Comparison of ENCODE assay signal across 19 cellular contexts in the genomic region with DNA sequence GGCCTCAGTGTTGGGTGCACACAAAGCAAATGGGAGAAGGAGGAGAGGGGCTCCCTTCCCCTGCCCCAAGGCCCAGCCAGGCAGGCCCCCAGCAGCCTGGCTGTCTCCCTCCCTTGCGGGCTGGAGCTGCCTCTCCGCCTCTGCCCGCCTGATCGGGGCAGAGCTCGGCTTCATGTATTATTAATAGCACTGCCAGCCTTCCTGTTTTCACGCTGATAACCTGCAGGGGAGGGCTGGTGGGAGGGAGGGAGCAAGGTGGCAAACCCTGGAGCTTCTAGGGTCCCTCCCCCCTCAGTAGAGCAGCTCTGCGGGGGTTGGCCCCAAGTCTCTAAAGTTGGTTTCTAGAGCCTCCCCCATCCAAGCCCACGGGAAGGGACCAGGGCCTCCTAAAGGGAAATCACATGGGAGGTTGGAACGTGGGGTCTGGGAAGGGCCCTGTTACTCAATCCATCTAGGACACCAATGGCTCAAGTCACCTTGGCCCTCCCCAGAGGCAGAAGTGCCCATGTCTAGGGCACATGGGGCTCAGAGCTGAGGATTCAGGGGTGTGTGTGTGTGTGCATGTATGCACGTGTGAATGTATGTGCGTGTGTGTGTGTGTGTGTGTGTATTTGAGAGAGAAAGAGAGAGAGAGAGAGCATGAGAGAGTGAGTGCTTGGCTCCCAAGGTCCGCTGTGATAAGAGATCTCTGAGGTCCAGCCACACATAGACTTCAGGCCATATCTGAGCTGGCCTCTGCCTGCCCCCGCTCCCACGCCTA. TPM values are rescaled to one million over a fixed set of nuclear protein-coding genes. Genes with fewer than 3 reads are reported as not detected.
DNase-seq lines count a peak whose midpoint lies in the region; TF ChIP-seq lines count a peak whose summit lies in the region.
"Had no signal": no experiment of that assay in that cellular context is flagged by ENCODE, and none has a peak within 500 bp of the region (broad histone marks: within the 10 kb centered on the region; RNA-seq: fewer than 3 reads in every experiment).

No MANE protein-coding gene starts in this region.

- H3K9me3 ChIP-seq in BLaER1 (no peaks in the 10 kb centered on the region), OCI-LY3 (ENCODE audit: insufficient read depth, low read length) (no peaks in the 10 kb centered on the region)
- H3K9me3 ChIP-seq: Caco-2 had no signal

- H3K79me2 ChIP-seq in OCI-LY3 (ENCODE audit: low read length), result peaks cover 99% of the 10 kb centered on the region

- no peak overlapping the region for H3K4me3 ChIP-seq in BLaER1
- H3K4me3 ChIP-seq in OCI-LY3 (ENCODE audit: low read length), result peak overlapping the region; percentile 39; the same call in 1 of the 2 replicates
- H3K4me3 ChIP-seq: GM23248 had no signal

- peak overlapping the region; percentile 53; the same call in 1 of the 2 replicates for H3K9ac ChIP-seq in BLaER1
- peak overlapping the region; percentile 5; the same call in 1 of the 2 replicates for H3K9ac ChIP-seq in OCI-LY3 (ENCODE audit: low read length)
- H3K9ac ChIP-seq: GM23248 had no signal

- H2AFZ ChIP-seq in OCI-LY3 (ENCODE audit: low read depth, low read length), result no peak overlapping the region
- H2AFZ ChIP-seq: GM23248 had no signal

- H3K27ac ChIP-seq in BLaER1, result peak overlapping the region; percentile 46
- no peak overlapping the region for H3K27ac ChIP-seq in OCI-LY3 (ENCODE audit: low read length)
- H3K27ac ChIP-seq: C4-2B, GM23248 had no signal

- H3K4me1 Mint-ChIP-seq in endothelial cell (ENCODE audit: unreplicated experiment), result peaks cover 4% of the 10 kb centered on the region
- H3K4me1 Mint-ChIP-seq in nephron progenitor cell, result peaks cover 9% of the 10 kb centered on the region
- peaks cover 12% of the 10 kb centered on the region for H3K4me1 Mint-ChIP-seq in chondrocyte (ENCODE audit: low read depth)

- H3K27me3 Mint-ChIP-seq in endothelial cell (ENCODE audit: unreplicated experiment) (peaks cover 4% of the 10 kb centered on the region), nephron progenitor cell (ENCODE audit: low read depth, poor library complexity) (peaks cover 55% of the 10 kb centered on the region), chondrocyte (ENCODE audit: low read depth) (peaks cover 8% of the 10 kb centered on the region)

- peaks cover 18% of the 10 kb centered on the region for H3K4me1 ChIP-seq in BLaER1
- H3K4me1 ChIP-seq in OCI-LY3 (ENCODE audit: low read length), result peaks cover 75% of the 10 kb centered on the region
- H3K4me1 ChIP-seq: Caco-2 had no signal

- no peak for TF ChIP-seq CTCF in OCI-LY3 (IDR thresholded peaks at IDR 0.05; ENCODE audit: low read depth, low read length)
- TF ChIP-seq CTCF in endothelial cell (IDR thresholded peaks at IDR 0.05; ENCODE audit: unreplicated experiment), result no peak
- no peak for TF ChIP-seq CTCF in nephron progenitor cell (IDR thresholded peaks at IDR 0.05)
- TF ChIP-seq CTCF in chondrocyte (IDR thresholded peaks at IDR 0.05), result no peak

- H3K9me3 Mint-ChIP-seq in endothelial cell (ENCODE audit: unreplicated experiment) (no peaks in the 10 kb centered on the region), nephron progenitor cell (no peaks in the 10 kb centered on the region), chondrocyte (ENCODE audit: low read depth) (no peaks in the 10 kb centered on the region)

- H3K36me3 ChIP-seq in BLaER1 (no peaks in the 10 kb centered on the region), OCI-LY3 (replicated peaks; ENCODE audit: low read depth, low read length) (peaks cover 25% of the 10 kb centered on the region)

- H4K20me1 ChIP-seq in BLaER1, result no peaks in the 10 kb centered on the region
- peaks cover 93% of the 10 kb centered on the region for H4K20me1 ChIP-seq in OCI-LY3 (ENCODE audit: insufficient read depth, low read length)

- H3K27me3 ChIP-seq in BLaER1, result no peaks in the 10 kb centered on the region
- no peaks in the 10 kb centered on the region for H3K27me3 ChIP-seq in OCI-LY3 (ENCODE audit: low read depth, low read length)

- H3K4me2 ChIP-seq in BLaER1 (peak overlapping the region; percentile 81), OCI-LY3 (ENCODE audit: low read length) (peak overlapping the region; percentile 67)

- no peak overlapping the region for H3K4me3 Mint-ChIP-seq in endothelial cell (ENCODE audit: unreplicated experiment)
- H3K4me3 Mint-ChIP-seq in nephron progenitor cell, result no peak overlapping the region
- H3K4me3 Mint-ChIP-seq in chondrocyte (ENCODE audit: unreplicated experiment), result no peak overlapping the region

- H3K36me3 Mint-ChIP-seq in endothelial cell (ENCODE audit: low read depth, unreplicated experiment) (no peaks in the 10 kb centered on the region), nephron progenitor cell (ENCODE audit: low read depth) (no peaks in the 10 kb centered on the region), chondrocyte (ENCODE audit: low read depth) (no peaks in the 10 kb centered on the region)

- peak; percentile 30 for DNase-seq in DMS153 (lab: John Stamatoyannopoulos, UW)
- DNase-seq in DMS153 treated with DMSO at 0.1 percent for 48 hours (lab: John Stamatoyannopoulos, UW; ENCODE audit: unreplicated experiment), result no peak
- DNase-seq in endothelial cell (ENCODE audit: low spot score), result no peak
- no peak for DNase-seq in nephron progenitor cell
- no peak for DNase-seq in chondrocyte (ENCODE audit: low spot score)
- DNase-seq in NCI-H510A (lab: John Stamatoyannopoulos, UW), result no peak
- DNase-seq: 8988T; Caco-2; DMS79 treated with DMSO at 0.1 percent for 48 hours; GDM1; GM23248; MM.1S; NCI-H1105; NCI-H187 treated with DMSO at 0.1 percent for 48 hours; NCI-H524; NK-92 treated with Interleukin-12 subunit alpha and Interleukin-12 subunit beta, amount 100 ng/mL, for 24 hours had no signal

- H3K27ac Mint-ChIP-seq in endothelial cell (ENCODE audit: unreplicated experiment) (peak overlapping the region; percentile 28), nephron progenitor cell (no peak overlapping the region), chondrocyte (ENCODE audit: unreplicated experiment) (no peak overlapping the region)

RNA-seq across cellular contexts. Expression of gene POU3F1, which starts 21.8 kb away (rescaled TPM):
- total RNA-seq in endothelial cell (ENCODE audit: unreplicated experiment) (1.2 TPM), chondrocyte (1.3 to 11.7 TPM (median 1.6 TPM) in 3 replicates)
- total RNA-seq: Caco-2, GM23248 had no signal

RNA-seq across cellular contexts. Expression of gene UTP11, which starts 55.9 kb away (rescaled TPM):
- total RNA-seq in endothelial cell (ENCODE audit: unreplicated experiment), result 44.7 TPM
- total RNA-seq in chondrocyte, result 26.4 to 35.6 TPM (median 32.3 TPM) in 3 replicates
